1 cellular context compared by ENCODE assay signal in genomic region chr17:1455291-1455747, GRCh38.
TF ChIP-seq lines count a peak whose summit lies in the region.

No MANE protein-coding gene starts in this region.

TF ChIP-seq in H1, 55 proteins besides CTCF, POLR2A, EP300 and RAD21:
- 0 out of 4 replicates have a peak, but pooled peaks of 1 of the 2 experiments have one; percentile 8 for TF ChIP-seq SIN3A (conservative IDR thresholded peaks at IDR 0.05 in 1 of 2, IDR thresholded peaks at IDR 0.05 in 1 of 2; ENCODE audit: low read depth in 1 of 2, low read length in 2 of 2)
- no peak for TF ChIP-seq RNF2 (IDR thresholded peaks at IDR 0.05; ENCODE audit: borderline replicate concordance, low read depth, low read length, missing control alignments, poor library complexity, severe bottlenecking)
- TF ChIP-seq CTBP2 (IDR thresholded peaks at IDR 0.05; ENCODE audit: borderline replicate concordance, insufficient read depth, insufficient read length, low read length), result no peak
- TF ChIP-seq, protein P1, sequence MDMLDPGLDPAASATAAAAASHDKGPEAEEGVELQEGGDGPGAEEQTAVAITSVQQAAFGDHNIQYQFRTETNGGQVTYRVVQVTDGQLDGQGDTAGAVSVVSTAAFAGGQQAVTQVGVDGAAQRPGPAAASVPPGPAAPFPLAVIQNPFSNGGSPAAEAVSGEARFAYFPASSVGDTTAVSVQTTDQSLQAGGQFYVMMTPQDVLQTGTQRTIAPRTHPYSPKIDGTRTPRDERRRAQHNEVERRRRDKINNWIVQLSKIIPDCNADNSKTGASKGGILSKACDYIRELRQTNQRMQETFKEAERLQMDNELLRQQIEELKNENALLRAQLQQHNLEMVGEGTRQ (IDR thresholded peaks at IDR 0.05; ENCODE audit: low read length), result no peak
- no peak for TF ChIP-seq YY1 (IDR thresholded peaks at IDR 0.05; ENCODE audit: low read depth, low read length)
- no peak for TF ChIP-seq KDM1A (IDR thresholded peaks at IDR 0.05; ENCODE audit: borderline replicate concordance, low read length)
- TF ChIP-seq NRF1 (IDR thresholded peaks at IDR 0.05; ENCODE audit: low read depth, low read length), result no peak
- no peak for TF ChIP-seq RXRA (IDR thresholded peaks at IDR 0.05; ENCODE audit: insufficient read depth, low read depth, low read length)
- TF ChIP-seq POLR2AphosphoS5 (IDR thresholded peaks at IDR 0.05; ENCODE audit: low read depth, low read length), result peak; percentile 35
- no peak for TF ChIP-seq RFX5 (IDR thresholded peaks at IDR 0.05; ENCODE audit: borderline replicate concordance, low read depth, low read length)
- TF ChIP-seq CHD2 (IDR thresholded peaks at IDR 0.05; ENCODE audit: low read length), result no peak
- TF ChIP-seq, protein P2, sequence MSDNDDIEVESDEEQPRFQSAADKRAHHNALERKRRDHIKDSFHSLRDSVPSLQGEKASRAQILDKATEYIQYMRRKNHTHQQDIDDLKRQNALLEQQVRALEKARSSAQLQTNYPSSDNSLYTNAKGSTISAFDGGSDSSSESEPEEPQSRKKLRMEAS (IDR thresholded peaks at IDR 0.05), result peak; percentile 12; the same call in 1 of the 2 replicates
